Comparison of ENCODE assay signal across 31 cellular contexts in genomic region chr5:14851597-14851996, GRCh38.
"Had no signal": no experiment of that assay in that cellular context is flagged by ENCODE, and none has a peak within 500 bp of the region (broad histone marks: within the 10 kb centered on the region; RNA-seq: fewer than 3 reads in every experiment).

No MANE protein-coding gene starts in this region.

- H3K4me1 ChIP-seq: gastroesophageal sphincter, thyroid gland, upper lobe of left lung had no signal

- H3K27me3 Mint-ChIP-seq: activated CD8-positive, alpha-beta memory T cell treated with anti-CD3 and anti-CD28 coated beads, Interleukin-2, amount 10 ng/mL, durations not matched to agents 7 days and 5 days; activated naive CD4-positive, alpha-beta T cell treated with anti-CD3 and anti-CD28 coated beads, Interleukin-2, amount 10 ng/mL, durations not matched to agents 7 days and 5 days; activated naive CD8-positive, alpha-beta T cell treated with anti-CD3 and anti-CD28 coated beads, Interleukin-2, amount 10 ng/mL, durations not matched to agents 7 days and 5 days; effector memory CD8-positive, alpha-beta T cell; naive thymus-derived CD4-positive, alpha-beta T cell; stimulated activated naive B cell treated with anti-CD40 and anti-IgM and Interleukin-4, amounts not matched to agents 10 μg/mL and 1 μg/mL and 100 μg/mL, for 72 hours had no signal

- H3K9me3 ChIP-seq: ascending aorta, gastroesophageal sphincter, ovary, prostate gland, right atrium auricular region, stomach, thyroid gland, upper lobe of left lung, vagina had no signal

- H3K4me3 ChIP-seq: ascending aorta, gastroesophageal sphincter, ovary, prostate gland, right atrium auricular region, smooth muscle cell, stomach, thyroid gland, upper lobe of left lung, vagina had no signal

- H3K27ac Mint-ChIP-seq: activated CD8-positive, alpha-beta memory T cell treated with anti-CD3 and anti-CD28 coated beads, Interleukin-2, amount 10 ng/mL, durations not matched to agents 7 days and 5 days; activated CD8-positive, alpha-beta T cell treated with anti-CD3 and anti-CD28 coated beads, Interleukin-2, amount 10 ng/mL, durations not matched to agents 7 days and 5 days; activated naive CD4-positive, alpha-beta T cell treated with anti-CD3 and anti-CD28 coated beads, Interleukin-2, amount 10 ng/mL, durations not matched to agents 7 days and 5 days; activated naive CD8-positive, alpha-beta T cell treated with anti-CD3 and anti-CD28 coated beads, Interleukin-2, amount 10 ng/mL, durations not matched to agents 7 days and 5 days; activated T-helper 1 cell treated with anti-CD3 and anti-CD28 coated beads, Interleukin-12 subunit alpha, Interleukin-12 subunit beta, Interleukin-2, Interleukin-4 antibody, amounts not matched to agents 30 ng/mL and 10 ng/mL and 1 ng/mL, durations not matched to agents 14 hours and 24 hours and 36 hours; mesothelial cell of epicardium; stimulated activated naive B cell treated with anti-CD40 and anti-IgM and Interleukin-4, amounts not matched to agents 10 μg/mL and 1 μg/mL and 100 μg/mL, for 72 hours had no signal

- H3K27me3 ChIP-seq: ascending aorta, gastroesophageal sphincter, ovary, right atrium auricular region, stomach, thyroid gland, upper lobe of left lung, vagina had no signal

- H3K9me3 Mint-ChIP-seq: activated naive CD4-positive, alpha-beta T cell treated with anti-CD3 and anti-CD28 coated beads, Interleukin-2, amount 10 ng/mL, durations not matched to agents 7 days and 5 days; activated naive CD8-positive, alpha-beta T cell treated with anti-CD3 and anti-CD28 coated beads, Interleukin-2, amount 10 ng/mL, durations not matched to agents 7 days and 5 days; activated T-helper 1 cell treated with anti-CD3 and anti-CD28 coated beads, Interleukin-12 subunit alpha, Interleukin-12 subunit beta, Interleukin-2, Interleukin-4 antibody, amounts not matched to agents 30 ng/mL and 10 ng/mL and 1 ng/mL, durations not matched to agents 14 hours and 24 hours and 36 hours; brain; effector memory CD8-positive, alpha-beta T cell; immature natural killer cell; mesothelial cell of epicardium; naive thymus-derived CD4-positive, alpha-beta T cell; stimulated activated naive B cell treated with anti-CD40 and anti-IgM and Interleukin-4, amounts not matched to agents 10 μg/mL and 1 μg/mL and 100 μg/mL, for 72 hours had no signal

- H3K36me3 ChIP-seq: ascending aorta, ovary, prostate gland, right atrium auricular region, thyroid gland, upper lobe of left lung, vagina had no signal

- H3K4me3 Mint-ChIP-seq: activated CD8-positive, alpha-beta memory T cell treated with anti-CD3 and anti-CD28 coated beads, Interleukin-2, amount 10 ng/mL, durations not matched to agents 7 days and 5 days; activated CD8-positive, alpha-beta T cell treated with anti-CD3 and anti-CD28 coated beads, Interleukin-2, amount 10 ng/mL, durations not matched to agents 7 days and 5 days; activated naive CD4-positive, alpha-beta T cell treated with anti-CD3 and anti-CD28 coated beads, Interleukin-2, amount 10 ng/mL, durations not matched to agents 7 days and 5 days; activated naive CD8-positive, alpha-beta T cell treated with anti-CD3 and anti-CD28 coated beads, Interleukin-2, amount 10 ng/mL, durations not matched to agents 7 days and 5 days; activated T-helper 1 cell treated with anti-CD3 and anti-CD28 coated beads, Interleukin-12 subunit alpha, Interleukin-12 subunit beta, Interleukin-2, Interleukin-4 antibody, amounts not matched to agents 30 ng/mL and 10 ng/mL and 1 ng/mL, durations not matched to agents 14 hours and 24 hours and 36 hours; effector memory CD8-positive, alpha-beta T cell; immature natural killer cell; mesothelial cell of epicardium; naive thymus-derived CD4-positive, alpha-beta T cell; stimulated activated naive B cell treated with anti-CD40 and anti-IgM and Interleukin-4, amounts not matched to agents 10 μg/mL and 1 μg/mL and 100 μg/mL, for 72 hours had no signal

- H3K4me1 Mint-ChIP-seq: activated CD8-positive, alpha-beta memory T cell treated with anti-CD3 and anti-CD28 coated beads, Interleukin-2, amount 10 ng/mL, durations not matched to agents 7 days and 5 days; activated naive CD8-positive, alpha-beta T cell treated with anti-CD3 and anti-CD28 coated beads, Interleukin-2, amount 10 ng/mL, durations not matched to agents 7 days and 5 days had no signal

- DNase-seq: activated CD4-positive, alpha-beta T cell treated with anti-CD3 and anti-CD28 coated beads for 1 hour; activated CD4-positive, alpha-beta T cell treated with anti-CD3 and anti-CD28 coated beads, Interleukin-2, amount 50 U/mL, for 1 hour; activated CD8-positive, alpha-beta memory T cell treated with anti-CD3 and anti-CD28 coated beads, Interleukin-2, amount 10 ng/mL, durations not matched to agents 7 days and 5 days; activated CD8-positive, alpha-beta T cell treated with anti-CD3 and anti-CD28 coated beads, Interleukin-2, amount 10 ng/mL, durations not matched to agents 7 days and 5 days; activated gamma-delta T cell; activated naive CD4-positive, alpha-beta T cell treated with anti-CD3 and anti-CD28 coated beads, Interleukin-2, amount 10 ng/mL, durations not matched to agents 7 days and 5 days; activated naive CD8-positive, alpha-beta T cell treated with anti-CD3 and anti-CD28 coated beads, Interleukin-2, amount 10 ng/mL, durations not matched to agents 7 days and 5 days; activated T-cell treated with anti-CD3 and anti-CD28 coated beads for 4 hours; cortex of kidney; effector memory CD8-positive, alpha-beta T cell; hypothalamus; immature natural killer cell; kidney; mammary epithelial cell; naive thymus-derived CD4-positive, alpha-beta T cell; ovary; stimulated activated CD4-positive, alpha-beta T cell treated with anti-CD3 and anti-CD28 coated beads, Interleukin-15, amount 100 ng/mL, for 24 hours; stimulated activated CD4-positive, alpha-beta T cell treated with anti-CD3 and anti-CD28 coated beads, Interleukin-2, amount 100 ng/mL, for 24 hours; stimulated activated naive B cell treated with anti-CD40 and anti-IgM and Interleukin-4, amounts not matched to agents 10 μg/mL and 1 μg/mL and 100 μg/mL, for 72 hours; stomach; thyroid gland; upper lobe of left lung had no signal

- H3K27ac ChIP-seq: ascending aorta, gastroesophageal sphincter, ovary, right atrium auricular region, stomach, thyroid gland, upper lobe of left lung, vagina had no signal

- ATAC-seq: activated CD8-positive, alpha-beta memory T cell treated with anti-CD3 and anti-CD28 coated beads, Interleukin-2, amount 10 ng/mL, durations not matched to agents 7 days and 5 days; activated CD8-positive, alpha-beta T cell treated with anti-CD3 and anti-CD28 coated beads, Interleukin-2, amount 10 ng/mL, durations not matched to agents 7 days and 5 days; effector memory CD8-positive, alpha-beta T cell; gastroesophageal sphincter; naive thymus-derived CD4-positive, alpha-beta T cell; stimulated activated naive B cell treated with anti-CD40 and anti-IgM and Interleukin-4, amounts not matched to agents 10 μg/mL and 1 μg/mL and 100 μg/mL, for 72 hours had no signal
